ENCODE assay signal across 15 cellular contexts in the genomic region with DNA sequence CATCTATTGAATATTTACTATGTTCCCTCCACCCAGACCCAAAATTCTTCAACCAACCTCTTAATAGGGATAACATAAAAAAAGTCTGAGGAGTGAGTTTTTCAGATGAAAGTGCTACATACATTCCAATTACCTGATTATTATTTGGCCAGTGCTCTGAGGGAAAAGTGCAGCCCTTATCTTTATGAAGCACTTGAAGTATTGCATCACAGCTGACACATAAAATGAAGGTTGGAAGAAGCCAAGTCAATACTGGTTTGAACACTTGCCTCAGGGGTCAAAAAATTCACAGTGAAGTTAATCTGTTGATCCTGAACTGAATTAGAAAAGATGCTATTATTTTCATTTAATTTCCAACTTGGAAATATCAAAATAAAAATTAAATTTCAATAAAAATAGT.
DNase-seq lines count a peak whose midpoint lies in the region; ATAC-seq and TF ChIP-seq lines count a peak whose summit lies in the region.
"Had no signal": no experiment of that assay in that cellular context is flagged by ENCODE, and none has a peak within 500 bp of the region (broad histone marks: within the 10 kb centered on the region; RNA-seq: fewer than 3 reads in every experiment).

No MANE protein-coding gene starts in this region.

- H3K36me3 Mint-ChIP-seq in CD8-positive, alpha-beta T cell, result no peaks in the 10 kb centered on the region
- H3K36me3 Mint-ChIP-seq in activated CD4-positive, alpha-beta memory T cell treated with anti-CD3 and anti-CD28 coated beads, Interleukin-2, amount 10 ng/mL, durations not matched to agents 7 days and 5 days (ENCODE audit: low read depth), result peaks cover 32% of the 10 kb centered on the region

- no peak overlapping the region for H3K27ac ChIP-seq in CD8-positive, alpha-beta T cell (ENCODE audit: low read depth, low read length)
- H3K27ac ChIP-seq in HCT116 (ENCODE audit: low read depth, low read length), result no peak overlapping the region
- H3K27ac ChIP-seq in foreskin keratinocyte, result no peak overlapping the region
- H3K27ac ChIP-seq: neutrophil had no signal

- no peaks in the 10 kb centered on the region for H3K27me3 Mint-ChIP-seq in CD8-positive, alpha-beta T cell (ENCODE audit: low read depth)
- H3K27me3 Mint-ChIP-seq in activated CD4-positive, alpha-beta memory T cell treated with anti-CD3 and anti-CD28 coated beads, Interleukin-2, amount 10 ng/mL, durations not matched to agents 7 days and 5 days, result no peaks in the 10 kb centered on the region

- H3K4me3 Mint-ChIP-seq in CD8-positive, alpha-beta T cell, result peak overlapping the region; percentile 58
- H3K4me3 Mint-ChIP-seq in activated CD4-positive, alpha-beta memory T cell treated with anti-CD3 and anti-CD28 coated beads, Interleukin-2, amount 10 ng/mL, durations not matched to agents 7 days and 5 days, result peak overlapping the region; percentile 25

- TF ChIP-seq RAD21 in HCT116 (IDR thresholded peaks at IDR 0.05; ENCODE audit: low read depth), result no peak

- H4K20me1 ChIP-seq in HCT116 (ENCODE audit: insufficient read depth), result no peaks in the 10 kb centered on the region

- intact Hi-C loops in CD8-positive, alpha-beta T cell (cut with DNase I, micrococcal nuclease), result loop anchor here in 1 of 2 experiments (2.0 kb wide), 1 partner anchor 20 kb away; no protein-coding TSS in a partner anchor
- intact Hi-C loops in HCT116 (cut with micrococcal nuclease), result no loop called here

- no peak overlapping the region for H3K4me2 ChIP-seq in HCT116 (ENCODE audit: low read length)

- peaks cover 87% of the 10 kb centered on the region for H3K4me1 Mint-ChIP-seq in CD8-positive, alpha-beta T cell (ENCODE audit: low read depth)
- H3K4me1 Mint-ChIP-seq in activated CD4-positive, alpha-beta memory T cell treated with anti-CD3 and anti-CD28 coated beads, Interleukin-2, amount 10 ng/mL, durations not matched to agents 7 days and 5 days, result peaks cover 59% of the 10 kb centered on the region

- no peak for DNase-seq in CD8-positive, alpha-beta T cell
- DNase-seq in HCT116 (ENCODE audit: low read depth, low spot score) (no peak), foreskin keratinocyte (peak; percentile 51 to 53), kidney glomerular epithelial cell (lab: John Stamatoyannopoulos, UW) (no peak), NCI-H1694 (lab: John Stamatoyannopoulos, UW) (no peak)
- no peak for DNase-seq in activated CD4-positive, alpha-beta memory T cell treated with anti-CD3 and anti-CD28 coated beads, Interleukin-2, amount 10 ng/mL, durations not matched to agents 7 days and 5 days
- DNase-seq in NK-92 treated with Interleukin-12 subunit alpha and Interleukin-12 subunit beta, amount 100 ng/mL, for 24 hours (lab: John Stamatoyannopoulos, UW), result no peak
- DNase-seq: activated CD8-positive, alpha-beta memory T cell treated with anti-CD3 and anti-CD28 coated beads for 24 hours; COR-L47; MV-4-11; NCI-H82; T-helper 1 cell had no signal

- RAD21 ChIA-PET in HCT116 (lab: Charles Lee; ENCODE audit: low non-redundant PET in 1 of 2, low total read pairs in 2 of 2, uncharacterized antibody in 2 of 2, unreplicated experiment in 2 of 2), result no interaction called here

- TF ChIP-seq CTCF in CD8-positive, alpha-beta T cell (IDR thresholded peaks at IDR 0.05), result no peak
- TF ChIP-seq CTCF in HCT116 (IDR thresholded peaks at IDR 0.05 in 2 of 3, conservative IDR thresholded peaks at IDR 0.05 in 1 of 3; ENCODE audit: borderline replicate concordance in 1 of 3, insufficient read depth in 1 of 3, low read depth in 2 of 3, low read length in 2 of 3) (no peak), foreskin keratinocyte (conservative IDR thresholded peaks at IDR 0.05) (no peak)

- POLR2A ChIA-PET in CD8-positive, alpha-beta T cell (lab: Charles Lee), result interaction anchor here (2.2 kb wide), 1 partner anchor 352 kb away, joined by 5 read pairs; no protein-coding TSS in a partner anchor
- POLR2A ChIA-PET in HCT116 (lab: Charles Lee), result no interaction called here
- POLR2A ChIA-PET in activated CD4-positive, alpha-beta memory T cell treated with anti-CD3 and anti-CD28 coated beads, Interleukin-2, amount 10 ng/mL, durations not matched to agents 7 days and 5 days (lab: Charles Lee), result interaction anchor here (1.0 to 2.7 kb wide), 3 partner anchors 56 to 70 kb away, joined by 3 to 14 read pairs (median 4); no protein-coding TSS in a partner anchor

- CTCF ChIA-PET in CD8-positive, alpha-beta T cell (lab: Charles Lee), result no interaction called here
- CTCF ChIA-PET in HCT116 (lab: Charles Lee), result no interaction called here
- CTCF ChIA-PET in activated CD4-positive, alpha-beta memory T cell treated with anti-CD3 and anti-CD28 coated beads, Interleukin-2, amount 10 ng/mL, durations not matched to agents 7 days and 5 days (lab: Charles Lee), result interaction anchor here (1.0 kb wide), 1 partner anchor 9 kb away, joined by 3 read pairs; no protein-coding TSS in a partner anchor

- no peaks in the 10 kb centered on the region for H3K9me3 ChIP-seq in CD8-positive, alpha-beta T cell (ENCODE audit: low read length)
- H3K9me3 ChIP-seq in HCT116 (ENCODE audit: control insufficient read depth in 1 of 2, insufficient read depth in 1 of 2, low read depth in 1 of 2, low read length in 2 of 2), result no peaks in the 10 kb centered on the region
- H3K9me3 ChIP-seq: neutrophil had no signal

- H3K36me3 ChIP-seq in CD8-positive, alpha-beta T cell (ENCODE audit: insufficient read depth, low read length), result no peaks in the 10 kb centered on the region
- no peaks in the 10 kb centered on the region for H3K36me3 ChIP-seq in HCT116 (ENCODE audit: control insufficient read depth in 1 of 2, insufficient read depth in 2 of 2, low read length in 2 of 2)
- H3K36me3 ChIP-seq: neutrophil had no signal

- peaks cover 44% of the 10 kb centered on the region for H3K4me1 ChIP-seq in CD8-positive, alpha-beta T cell (ENCODE audit: insufficient read depth, low read length)
- H3K4me1 ChIP-seq in HCT116 (ENCODE audit: control insufficient read depth in 1 of 2, insufficient read depth in 2 of 2, low read length in 2 of 2) (peaks cover 0 to 6% of the 10 kb centered on the region in 2 experiments; a peak in 1 of 4 replicates), foreskin keratinocyte (peaks cover 23% of the 10 kb centered on the region)

- no peaks in the 10 kb centered on the region for H3K9me2 ChIP-seq in HCT116 (ENCODE audit: insufficient read depth)

- H3K79me2 ChIP-seq in HCT116 (ENCODE audit: insufficient read depth, low read length), result no peaks in the 10 kb centered on the region

- H3K9me3 Mint-ChIP-seq in CD8-positive, alpha-beta T cell, result no peaks in the 10 kb centered on the region
- no peaks in the 10 kb centered on the region for H3K9me3 Mint-ChIP-seq in activated CD4-positive, alpha-beta memory T cell treated with anti-CD3 and anti-CD28 coated beads, Interleukin-2, amount 10 ng/mL, durations not matched to agents 7 days and 5 days

- no peak for ATAC-seq in CD8-positive, alpha-beta T cell
- no peak for ATAC-seq in HCT116
- peak; percentile 75 for ATAC-seq in foreskin keratinocyte
- no peak for ATAC-seq in HG03025 (IDR thresholded peaks at IDR 0.05; ENCODE audit: low FRiP score, unreplicated experiment)
- ATAC-seq: left lobe of liver had no signal

- TF ChIP-seq POLR2A in HCT116 (IDR thresholded peaks at IDR 0.05; ENCODE audit: borderline replicate concordance, extremely low read depth, insufficient read depth, insufficient read length), result no peak

- no TSS peak for BruUV-seq in HCT116 (replicated peaks; lab: Mats Ljungman, UMichigan)

- H3K27me3 ChIP-seq in CD8-positive, alpha-beta T cell (ENCODE audit: insufficient read depth, low read length), result no peaks in the 10 kb centered on the region
- H3K27me3 ChIP-seq in HCT116 (ENCODE audit: insufficient read depth, low read length) (no peaks in the 10 kb centered on the region), foreskin keratinocyte (no peaks in the 10 kb centered on the region)
- H3K27me3 ChIP-seq: neutrophil had no signal

- H3K27ac Mint-ChIP-seq in CD8-positive, alpha-beta T cell, result peak overlapping the region; percentile 5
- H3K27ac Mint-ChIP-seq in activated CD4-positive, alpha-beta memory T cell treated with anti-CD3 and anti-CD28 coated beads, Interleukin-2, amount 10 ng/mL, durations not matched to agents 7 days and 5 days, result no peak overlapping the region

- no peak overlapping the region for H2AFZ ChIP-seq in HCT116 (ENCODE audit: low read depth, low read length, poor library complexity, severe bottlenecking)

- no peak overlapping the region for H3K9ac ChIP-seq in HCT116 (ENCODE audit: low read length)

- no peak overlapping the region for H3K4me3 ChIP-seq in CD8-positive, alpha-beta T cell (ENCODE audit: low read depth, low read length)
- H3K4me3 ChIP-seq in HCT116 (replicated peaks in 1 of 2; ENCODE audit: low read depth in 1 of 2, low read length in 2 of 2), result no peak overlapping the region

TF ChIP-seq in HCT116, 20 proteins besides CTCF, POLR2A, EP300 and RAD21:
- no peak for TF ChIP-seq SIN3A (IDR thresholded peaks at IDR 0.05; ENCODE audit: low read depth)
- TF ChIP-seq, protein P1, sequence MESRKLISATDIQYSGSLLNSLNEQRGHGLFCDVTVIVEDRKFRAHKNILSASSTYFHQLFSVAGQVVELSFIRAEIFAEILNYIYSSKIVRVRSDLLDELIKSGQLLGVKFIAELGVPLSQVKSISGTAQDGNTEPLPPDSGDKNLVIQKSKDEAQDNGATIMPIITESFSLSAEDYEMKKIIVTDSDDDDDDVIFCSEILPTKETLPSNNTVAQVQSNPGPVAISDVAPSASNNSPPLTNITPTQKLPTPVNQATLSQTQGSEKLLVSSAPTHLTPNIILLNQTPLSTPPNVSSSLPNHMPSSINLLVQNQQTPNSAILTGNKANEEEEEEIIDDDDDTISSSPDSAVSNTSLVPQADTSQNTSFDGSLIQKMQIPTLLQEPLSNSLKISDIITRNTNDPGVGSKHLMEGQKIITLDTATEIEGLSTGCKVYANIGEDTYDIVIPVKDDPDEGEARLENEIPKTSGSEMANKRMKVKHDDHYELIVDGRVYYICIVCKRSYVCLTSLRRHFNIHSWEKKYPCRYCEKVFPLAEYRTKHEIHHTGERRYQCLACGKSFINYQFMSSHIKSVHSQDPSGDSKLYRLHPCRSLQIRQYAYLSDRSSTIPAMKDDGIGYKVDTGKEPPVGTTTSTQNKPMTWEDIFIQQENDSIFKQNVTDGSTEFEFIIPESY (IDR thresholded peaks at IDR 0.05; ENCODE audit: extremely low read depth, insufficient replicate concordance, low read length), result no peak
- TF ChIP-seq CEBPB (IDR thresholded peaks at IDR 0.05; ENCODE audit: low read depth), result peak; percentile 43; the same call in 1 of the 2 replicates
TF ChIP-seq in HCT116: peak in this region for 1.

Comparison
In these comparisons a context has a peak if more than half of its experiments do, and no peak if none do; other contexts are left out.
1. DNase-seq: peak in foreskin keratinocyte (2 of 2); none in CD8-positive, alpha-beta T cell (0 of 7), HCT116 (single experiment), activated CD4-positive, alpha-beta memory T cell treated with anti-CD3 and anti-CD28 coated beads, Interleukin-2, amount 10 ng/mL, durations not matched to agents 7 days and 5 days (single experiment), NK-92 treated with Interleukin-12 subunit alpha and Interleukin-12 subunit beta, amount 100 ng/mL, for 24 hours (single experiment), kidney glomerular epithelial cell (single experiment) and NCI-H1694 (single experiment).